Comparison of ENCODE assay signal across 8 cellular contexts in genomic region chr20:36465109-36466080, GRCh38.
DNase-seq lines count a peak whose midpoint lies in the region; ATAC-seq and TF ChIP-seq lines count a peak whose summit lies in the region.

No MANE protein-coding gene starts in this region.

- H3K4me1 ChIP-seq in BE2C (peaks cover 48% of the 10 kb centered on the region), mucosa of descending colon (ENCODE audit: low read depth) (peaks cover 54% of the 10 kb centered on the region), thyroid gland (peaks cover 67 to 82% of the 10 kb centered on the region in 2 donors)

- H3K36me3 Mint-ChIP-seq in IgD-negative memory B cell, result peaks cover 2% of the 10 kb centered on the region

- DNase-seq in BE2C (peak; percentile 52), coronary artery (ENCODE audit: low spot score) (peak; percentile 82), mucosa of descending colon (peak in 2 of 3 donors; percentile 52 to 55), thyroid gland (no peak)
- peak; percentile 30 for DNase-seq in activated CD4-positive, alpha-beta T cell treated with anti-CD3 and anti-CD28 coated beads for 1 hour

- H3K27ac ChIP-seq in coronary artery, result peak overlapping the region; percentile 91 to 100
- peak overlapping the region; percentile 46 to 98 (median 72) for H3K27ac ChIP-seq in thyroid gland

- H3K36me3 ChIP-seq in BE2C, result peaks cover 3% of the 10 kb centered on the region; the same call in 1 of the 2 replicates
- no peaks in the 10 kb centered on the region for H3K36me3 ChIP-seq in mucosa of descending colon (ENCODE audit: low read depth)
- H3K36me3 ChIP-seq in thyroid gland, result no peaks in the 10 kb centered on the region

- ATAC-seq in mucosa of descending colon (peak; percentile 34), GM18867 (IDR thresholded peaks at IDR 0.05; ENCODE audit: unreplicated experiment) (no peak), GM19397 (IDR thresholded peaks at IDR 0.05; ENCODE audit: unreplicated experiment) (no peak)

- TF ChIP-seq POLR2A in thyroid gland (IDR thresholded peaks at IDR 0.05), result no peak

- H3K4me3 Mint-ChIP-seq in IgD-negative memory B cell, result peak overlapping the region; percentile 65 to 86 (median 84)

- H3K4me3 ChIP-seq in BE2C (ENCODE audit: low read depth, low read length) (no peak overlapping the region), coronary artery (peak overlapping the region; percentile 4), mucosa of descending colon (no peak overlapping the region), thyroid gland (replicated peaks in 1 of 3) (no peak overlapping the region)

- peak overlapping the region; percentile 93 to 99 (median 93) for H3K27ac Mint-ChIP-seq in IgD-negative memory B cell

- peaks cover 46 to 63% (median 55%) of the 10 kb centered on the region in 3 donors for H3K4me1 Mint-ChIP-seq in IgD-negative memory B cell

- H3K27me3 ChIP-seq in BE2C, result no peaks in the 10 kb centered on the region
- H3K27me3 ChIP-seq in thyroid gland, result no peaks in the 10 kb centered on the region

- 73 to 81% methylated on average over 12 of the region's 12 CpGs for WGBS in thyroid gland, 2 donors

- H3K9me3 ChIP-seq in BE2C, result no peaks in the 10 kb centered on the region
- H3K9me3 ChIP-seq in mucosa of descending colon, result no peaks in the 10 kb centered on the region
- no peaks in the 10 kb centered on the region for H3K9me3 ChIP-seq in thyroid gland

- no peaks in the 10 kb centered on the region for H3K9me3 Mint-ChIP-seq in IgD-negative memory B cell

- TF ChIP-seq CTCF in BE2C (IDR thresholded peaks at IDR 0.05; ENCODE audit: low read depth, low read length), result 0 out of 2 replicates have a peak, but pooled peaks have one; percentile 7
- TF ChIP-seq CTCF in coronary artery (IDR thresholded peaks at IDR 0.05), result no peak
- no peak for TF ChIP-seq CTCF in mucosa of descending colon (IDR thresholded peaks at IDR 0.05)
- TF ChIP-seq CTCF in thyroid gland (IDR thresholded peaks at IDR 0.05), result no peak

- H3K27me3 Mint-ChIP-seq in IgD-negative memory B cell, result no peaks in the 10 kb centered on the region

- intact Hi-C loops in mucosa of descending colon (cut with DNase I, micrococcal nuclease) (loop anchor here in 1 of 2 donors (10.0 kb wide), 1 partner anchor 79 kb away; the partner anchor contains the start of gene MYL9), thyroid gland (cut with DNase I) (loop anchor here (10.0 kb wide), 1 partner anchor 139 kb away; the partner anchor contains the start of gene RAB5IF)

Comparison
In these comparisons a context has a peak if more than half of its experiments do, and no peak if none do; other contexts are left out.
1. DNase-seq: peak in BE2C (single experiment), activated CD4-positive, alpha-beta T cell treated with anti-CD3 and anti-CD28 coated beads for 1 hour (single experiment), coronary artery (single experiment) and mucosa of descending colon (2 of 3); none in thyroid gland (0 of 2).